In the genomic region with DNA sequence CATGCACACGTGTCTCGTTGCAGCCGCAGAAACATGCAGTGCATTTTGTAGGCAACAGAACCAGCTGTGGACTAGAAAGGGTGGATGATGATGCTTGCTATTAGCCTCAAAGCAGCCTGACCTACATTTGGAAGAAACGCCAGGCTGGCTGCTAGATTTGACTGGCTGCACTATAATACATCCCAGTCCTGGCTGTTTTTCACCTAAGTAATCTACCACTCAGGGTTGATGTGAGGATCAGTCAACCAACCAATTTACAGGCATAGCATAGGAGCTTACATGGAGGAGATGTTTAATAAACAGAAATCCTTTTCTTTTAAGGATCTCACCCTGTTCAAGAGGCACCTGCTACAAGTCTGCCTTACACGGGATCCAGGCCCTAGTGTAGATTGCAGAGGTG, we compare ENCODE assay signal across 20 cellular contexts. TPM values are rescaled to one million over a fixed set of nuclear protein-coding genes. Genes with fewer than 3 reads are reported as not detected.
"Had no signal": no experiment of that assay in that cellular context is flagged by ENCODE, and none has a peak within 500 bp of the region (broad histone marks: within the 10 kb centered on the region; RNA-seq: fewer than 3 reads in every experiment).

No MANE protein-coding gene starts in this region.

- ATAC-seq: K562 had no signal

- H3K36me3 Mint-ChIP-seq: IgD-negative memory B cell had no signal

- H3K9me3 Mint-ChIP-seq: IgD-negative memory B cell had no signal

- DNase-seq: Kasumi-1, MM.1S, NCI-H1092 treated with DMSO at 0.1 percent for 48 hours, NCI-H1436, NCI-H187, NCI-H2029, NCI-H2081 treated with DMSO at 0.1 percent for 48 hours, NCI-H2171, NCI-H226, NCI-H446, NCI-H510A, NCI-H524 treated with DMSO at 0.1 percent for 48 hours, NCI-H69, NCI-H774, Right ventricle myocardium superior, RPMI8226, SIG-M5 had no signal

- H3K27ac Mint-ChIP-seq: IgD-negative memory B cell had no signal

RNA-seq across cellular contexts. Expression of gene SPP2, which starts 56.3 kb away (rescaled TPM):
- total RNA-seq: K562, Right ventricle myocardium superior, SJSA1 had no signal
